Comparison of ENCODE assay signal across 18 cellular contexts in the genomic region with DNA sequence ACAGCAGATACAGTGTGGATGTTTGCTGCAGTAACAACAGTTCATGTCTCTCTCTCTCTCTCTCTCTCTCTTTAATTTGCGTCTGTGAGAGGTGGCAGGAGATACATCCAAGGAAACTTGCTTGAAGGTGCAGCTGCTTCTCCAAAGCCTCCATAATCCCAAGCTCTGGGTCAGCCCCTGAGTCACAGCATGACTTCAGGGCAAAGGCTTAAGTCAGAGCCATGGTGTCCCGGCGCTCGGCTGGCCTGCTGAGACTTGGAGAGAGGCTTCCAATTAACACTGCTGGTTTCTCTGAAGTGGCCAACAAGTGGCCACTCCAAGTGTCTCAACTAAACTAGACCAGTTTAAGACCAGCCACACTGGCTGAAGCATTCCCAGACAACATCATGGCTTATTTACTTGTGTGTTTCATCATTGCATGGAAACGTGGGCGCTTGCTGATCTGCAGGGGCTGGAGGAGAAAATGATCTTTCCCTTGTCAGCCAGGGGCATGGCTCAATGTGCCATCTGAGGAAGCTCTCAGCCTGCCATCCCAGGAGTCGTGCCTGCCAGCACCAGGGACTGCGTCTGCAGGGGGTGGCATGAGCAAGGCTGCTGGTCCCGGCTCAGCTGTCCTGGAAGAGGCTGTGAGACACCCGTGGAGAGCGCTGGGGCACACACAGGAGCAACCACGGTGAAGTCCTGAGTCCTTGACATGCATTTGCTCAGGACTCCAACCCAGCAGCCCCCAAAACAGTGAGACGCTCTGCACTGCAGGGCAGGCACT.
DNase-seq lines count a peak whose midpoint lies in the region; ATAC-seq and TF ChIP-seq lines count a peak whose summit lies in the region.
"Had no signal": no experiment of that assay in that cellular context is flagged by ENCODE, and none has a peak within 500 bp of the region (broad histone marks: within the 10 kb centered on the region; RNA-seq: fewer than 3 reads in every experiment).

No MANE protein-coding gene starts in this region.

- intact Hi-C loops in psoas muscle (cut with DNase I), result loop anchor here in 1 of 2 donors (10.0 kb wide), 1 partner anchor 438 kb away; no protein-coding TSS in a partner anchor
- intact Hi-C loops in MCF 10A (cut with micrococcal nuclease), result no loop called here

- peak; percentile 18 for DNase-seq in GM23248
- peak; percentile 33 for DNase-seq in NCI-H2107 (lab: John Stamatoyannopoulos, UW)
- DNase-seq in psoas muscle, result no peak
- DNase-seq in RWPE1 (ENCODE audit: low spot score), result no peak
- no peak for DNase-seq in HK-2 (ENCODE audit: unreplicated experiment)
- DNase-seq in MCF 10A (ENCODE audit: unreplicated experiment), result no peak
- DNase-seq: activated CD4-positive, alpha-beta T cell treated with anti-CD3 and anti-CD28 coated beads for 36 hours; activated naive CD4-positive, alpha-beta T cell treated with anti-CD3 and anti-CD28 coated beads, Interleukin-2, amount 50 U/mL, for 16 hours; activated T-cell treated with anti-CD3 and anti-CD28 coated beads for 4 hours; brain microvascular endothelial cell; effector memory CD4-positive, alpha-beta T cell; H9; IMR-90; NCI-H1105; NCI-H748 treated with DMSO at 0.1 percent for 48 hours; stimulated activated naive CD4-positive, alpha-beta T cell treated with Interleukin-2 at 50 U/mL for 16 hours had no signal

- H3K27ac ChIP-seq in GM23248, result no peak overlapping the region
- H3K27ac ChIP-seq in psoas muscle, result no peak overlapping the region
- no peak overlapping the region for H3K27ac ChIP-seq in RWPE1
- H3K27ac ChIP-seq: BLaER1, brain microvascular endothelial cell had no signal

- no peaks in the 10 kb centered on the region for H3K9me3 ChIP-seq in GM23248 (ENCODE audit: low read depth)
- no peaks in the 10 kb centered on the region for H3K9me3 ChIP-seq in psoas muscle
- H3K9me3 ChIP-seq: BLaER1 had no signal

- H3K4me3 ChIP-seq in GM23248 (no peak overlapping the region), psoas muscle (no peak overlapping the region)
- H3K4me3 ChIP-seq: BLaER1 had no signal

- TF ChIP-seq CTCF in psoas muscle (IDR thresholded peaks at IDR 0.05) (no peak), RWPE1 (conservative IDR thresholded peaks at IDR 0.05; ENCODE audit: low read depth) (no peak), MCF 10A (IDR thresholded peaks at IDR 0.05; ENCODE audit: unreplicated experiment) (no peak)

- no peaks in the 10 kb centered on the region for H4K20me1 ChIP-seq in GM23248 (ENCODE audit: insufficient read depth)
- H4K20me1 ChIP-seq: BLaER1 had no signal

- no peaks in the 10 kb centered on the region for H3K9me2 ChIP-seq in GM23248 (ENCODE audit: insufficient read depth)

- ATAC-seq in esophagus mucosa (peak; percentile 62), psoas muscle (peak; percentile 57 to 84 (median 62))
- ATAC-seq: activated CD4-positive, alpha-beta T cell treated with anti-CD3 and anti-CD28 coated beads for 36 hours had no signal

- WGBS in GM23248 (ENCODE audit: low coverage in 1 of 2, low lambda C conversion rate in 2 of 2, missing lambda C conversion rate in 2 of 2), 2 experiments, result 77 to 81% methylated on average over 13 of the region's 13 CpGs
- WGBS in psoas muscle, 3 donors, result 35 to 61% (median 43%) methylated on average over 13 of the region's 13 CpGs

- H3F3A ChIP-seq in GM23248 (ENCODE audit: insufficient read depth), result no peaks in the 10 kb centered on the region

- no peaks in the 10 kb centered on the region for H3K79me2 ChIP-seq in GM23248 (ENCODE audit: insufficient read depth)

- BruUV-seq in MCF 10A (replicated peaks; lab: Mats Ljungman, UMichigan), result no TSS peak

- H2AFZ ChIP-seq in GM23248, result no peak overlapping the region

- no peaks in the 10 kb centered on the region for H3K4me1 ChIP-seq in GM23248 (ENCODE audit: insufficient read depth)
- peaks cover 9% of the 10 kb centered on the region for H3K4me1 ChIP-seq in psoas muscle
- H3K4me1 ChIP-seq: BLaER1 had no signal

- no peak overlapping the region for H3K4me3 Mint-ChIP-seq in MCF 10A (ENCODE audit: unreplicated experiment)
- H3K4me3 Mint-ChIP-seq: activated CD4-positive, alpha-beta T cell treated with anti-CD3 and anti-CD28 coated beads for 36 hours; H9 had no signal

- CTCF ChIA-PET in RWPE1 (lab: Yijun Ruan, JAX), result interaction anchor here (0.5 to 0.7 kb wide), 2 partner anchors 79 to 298 kb away, joined by 3 read pairs; no protein-coding TSS in a partner anchor
- CTCF ChIA-PET in MCF 10A (lab: Yijun Ruan, JAX), result interaction anchor here (0.7 to 1.5 kb wide), 3 partner anchors 78 to 99 kb away, joined by 3 to 8 read pairs (median 4); no protein-coding TSS in a partner anchor

- no peaks in the 10 kb centered on the region for H3K9me3 Mint-ChIP-seq in MCF 10A (ENCODE audit: unreplicated experiment)
- H3K9me3 Mint-ChIP-seq: H9 had no signal

- H3K36me3 ChIP-seq in GM23248 (ENCODE audit: low read depth) (no peaks in the 10 kb centered on the region), psoas muscle (ENCODE audit: insufficient read depth in 1 of 2, low read depth in 1 of 2) (no peaks in the 10 kb centered on the region)
- H3K36me3 ChIP-seq: BLaER1, brain microvascular endothelial cell had no signal

- H3K27ac Mint-ChIP-seq in MCF 10A (ENCODE audit: low read depth, unreplicated experiment), result no peak overlapping the region
- H3K27ac Mint-ChIP-seq: activated CD4-positive, alpha-beta T cell treated with anti-CD3 and anti-CD28 coated beads for 36 hours had no signal

- no peak overlapping the region for H3K4me2 ChIP-seq in GM23248 (ENCODE audit: unreplicated experiment)
- H3K4me2 ChIP-seq: BLaER1 had no signal

- H3K27me3 ChIP-seq in GM23248 (replicated peaks; ENCODE audit: insufficient read depth), result no peaks in the 10 kb centered on the region
- no peaks in the 10 kb centered on the region for H3K27me3 ChIP-seq in psoas muscle (ENCODE audit: insufficient read depth in 3 of 3, low read length in 2 of 3)
- H3K27me3 ChIP-seq: BLaER1, brain microvascular endothelial cell had no signal

- no peaks in the 10 kb centered on the region for H3K27me3 Mint-ChIP-seq in MCF 10A (ENCODE audit: insufficient read depth, unreplicated experiment)
- H3K27me3 Mint-ChIP-seq: activated CD4-positive, alpha-beta T cell treated with anti-CD3 and anti-CD28 coated beads for 36 hours had no signal

- in situ Hi-C loops in GM23248 (cut with MboI), result no loop called here

- POLR2A ChIA-PET in RWPE1 (lab: Yijun Ruan, JAX; ENCODE audit: low non-redundant PET), result no interaction called here
- POLR2A ChIA-PET in MCF 10A (lab: Yijun Ruan, JAX), result no interaction called here

- H3K4me1 Mint-ChIP-seq in MCF 10A (ENCODE audit: insufficient read depth, unreplicated experiment), result no peaks in the 10 kb centered on the region
- H3K4me1 Mint-ChIP-seq: activated CD4-positive, alpha-beta T cell treated with anti-CD3 and anti-CD28 coated beads for 36 hours had no signal

- H3K9ac ChIP-seq in GM23248, result no peak overlapping the region
- H3K9ac ChIP-seq: BLaER1 had no signal

- H3K36me3 Mint-ChIP-seq in MCF 10A (ENCODE audit: insufficient read depth, unreplicated experiment), result no peaks in the 10 kb centered on the region

Comparison
In these comparisons a context has a peak if more than half of its experiments do, and no peak if none do; other contexts are left out.
1. DNase-seq: peak in GM23248 (single experiment) and NCI-H2107 (single experiment); none in psoas muscle (0 of 2), RWPE1 (single experiment), HK-2 (single experiment) and MCF 10A (single experiment).